14 cellular contexts compared by ENCODE assay signal in genomic region chr5:95669985-95670384, GRCh38. TPM values are rescaled to one million over a fixed set of nuclear protein-coding genes. Genes with fewer than 3 reads are reported as not detected.
A peak's percentile ranks its signal among the peaks of the same experiment; 100 is the strongest.
DNase-seq lines count a peak whose midpoint lies in the region; ATAC-seq and TF ChIP-seq lines count a peak whose summit lies in the region.
"Had no signal": no experiment of that assay in that cellular context is flagged by ENCODE, and none has a peak within 500 bp of the region (broad histone marks: within the 10 kb centered on the region; RNA-seq: fewer than 3 reads in every experiment).

No MANE protein-coding gene starts in this region.

- intact Hi-C loops in Right ventricle myocardium inferior (cut with DNase I) (loop anchor here (2.0 to 5.0 kb wide), 2 partner anchors 61 to 102 kb away; partner anchors contain the start of gene RHOBTB3), colonic mucosa (cut with DNase I) (loop anchor here (10.0 kb wide), 1 partner anchor 65 kb away; the partner anchor contains the start of gene RHOBTB3), testis (cut with DNase I; ENCODE audit: low total_unique reads) (no loop called here)

- H3K4me1 ChIP-seq in cardiac muscle cell (ENCODE audit: low read depth) (peaks cover 3% of the 10 kb centered on the region), colonic mucosa (no peaks in the 10 kb centered on the region), neuronal stem cell (ENCODE audit: control insufficient read depth in 2 of 2, insufficient read depth in 1 of 2, low read depth in 1 of 2, low read length in 2 of 2) (peaks cover 0 to 8% of the 10 kb centered on the region in 2 donors), testis (peaks cover 25% of the 10 kb centered on the region)

- no peak overlapping the region for H2BK120ac ChIP-seq in neuronal stem cell (ENCODE audit: low read depth, low read length)

- H3K27me3 ChIP-seq in cardiac muscle cell = no peaks in the 10 kb centered on the region
- H3K27me3 ChIP-seq in colonic mucosa = no peaks in the 10 kb centered on the region
- no peaks in the 10 kb centered on the region for H3K27me3 ChIP-seq in neuronal stem cell (ENCODE audit: control insufficient read depth in 3 of 3, insufficient read depth in 3 of 3, low read depth in 1 of 3, low read length in 3 of 3)
- H3K27me3 ChIP-seq in testis = no peaks in the 10 kb centered on the region
- H3K27me3 ChIP-seq: spleen, upper lobe of right lung had no signal

- no peaks in the 10 kb centered on the region for H3K27me3 Mint-ChIP-seq in stimulated activated naive B cell treated with anti-CD40 and anti-IgM and Interleukin-4, amounts not matched to agents 10 μg/mL and 1 μg/mL and 100 μg/mL, for 72 hours

- H3K14ac ChIP-seq in neuronal stem cell (ENCODE audit: low read length) = no peak overlapping the region

- no peak overlapping the region for H4K8ac ChIP-seq in neuronal stem cell (ENCODE audit: low read depth, low read length)

- H3K79me1 ChIP-seq in neuronal stem cell (ENCODE audit: low read depth, low read length) = no peaks in the 10 kb centered on the region

- no peak overlapping the region for H3K4me3 Mint-ChIP-seq in stimulated activated naive B cell treated with anti-CD40 and anti-IgM and Interleukin-4, amounts not matched to agents 10 μg/mL and 1 μg/mL and 100 μg/mL, for 72 hours

- no peak for TF ChIP-seq CTCF in cardiac muscle cell (IDR thresholded peaks at IDR 0.05; ENCODE audit: low read depth, low read length)
- no peak for TF ChIP-seq CTCF in colonic mucosa (IDR thresholded peaks at IDR 0.05)
- TF ChIP-seq CTCF in testis (IDR thresholded peaks at IDR 0.05) = no peak

- no peaks in the 10 kb centered on the region for H3K36me3 ChIP-seq in cardiac muscle cell
- H3K36me3 ChIP-seq in colonic mucosa = no peaks in the 10 kb centered on the region
- no peaks in the 10 kb centered on the region for H3K36me3 ChIP-seq in neuronal stem cell (replicated peaks in 1 of 2; ENCODE audit: control insufficient read depth in 2 of 2, insufficient read depth in 2 of 2, low read length in 2 of 2)
- no peaks in the 10 kb centered on the region for H3K36me3 ChIP-seq in testis (ENCODE audit: low read depth, missing control alignments)
- H3K36me3 ChIP-seq: spleen, upper lobe of right lung had no signal

- no peak overlapping the region for H4K91ac ChIP-seq in neuronal stem cell (ENCODE audit: low read depth, low read length, poor library complexity)

- no peaks in the 10 kb centered on the region for H3K9me3 Mint-ChIP-seq in stimulated activated naive B cell treated with anti-CD40 and anti-IgM and Interleukin-4, amounts not matched to agents 10 μg/mL and 1 μg/mL and 100 μg/mL, for 72 hours

- no CpG with 5 or more reads among the region's 5 CpGs for WGBS in neuronal stem cell (ENCODE audit: extremely low coverage in 2 of 2, insufficient read length in 2 of 2, insufficient replicate concordance in 1 of 2), 2 donors
- WGBS in testis, 2 donors = 73 to 82% methylated on average over 5 of the region's 5 CpGs

- no peak overlapping the region for H3K18ac ChIP-seq in neuronal stem cell (ENCODE audit: low read length)

- H3K27ac ChIP-seq in cardiac muscle cell (peak overlapping the region; percentile 3), colonic mucosa (peak overlapping the region; percentile 1), neuronal stem cell (replicated peaks; ENCODE audit: low read length) (no peak overlapping the region), testis (peak overlapping the region; percentile 41 to 77)
- H3K27ac ChIP-seq: upper lobe of right lung had no signal

- no peak overlapping the region for H3K9ac ChIP-seq in colonic mucosa (ENCODE audit: low read depth in 2 of 2, low read length in 2 of 2)
- H3K9ac ChIP-seq in neuronal stem cell (ENCODE audit: low read depth, low read length, poor library complexity) = no peak overlapping the region

- no peak overlapping the region for H2BK12ac ChIP-seq in neuronal stem cell (ENCODE audit: low read length)

- no peak overlapping the region for H3K4me2 ChIP-seq in neuronal stem cell (ENCODE audit: insufficient read depth, low read length, poor library complexity, severe bottlenecking)

- H3K27ac Mint-ChIP-seq in stimulated activated naive B cell treated with anti-CD40 and anti-IgM and Interleukin-4, amounts not matched to agents 10 μg/mL and 1 μg/mL and 100 μg/mL, for 72 hours = no peak overlapping the region

- H3K4me3 ChIP-seq in cardiac muscle cell = no peak overlapping the region
- H3K4me3 ChIP-seq in colonic mucosa = no peak overlapping the region
- no peak overlapping the region for H3K4me3 ChIP-seq in neuronal stem cell (ENCODE audit: low read length in 2 of 2)
- no peak overlapping the region for H3K4me3 ChIP-seq in testis
- H3K4me3 ChIP-seq: spleen, upper lobe of right lung had no signal

- H2BK5ac ChIP-seq in neuronal stem cell (ENCODE audit: low read length) = no peak overlapping the region

- H2BK15ac ChIP-seq in neuronal stem cell (ENCODE audit: low read length) = no peak overlapping the region

- ATAC-seq in Right ventricle myocardium inferior (no peak), GM19035 (IDR thresholded peaks at IDR 0.05; ENCODE audit: unreplicated experiment) (no peak)
- no peak for ATAC-seq in stimulated activated naive B cell treated with anti-CD40 and anti-IgM and Interleukin-4, amounts not matched to agents 10 μg/mL and 1 μg/mL and 100 μg/mL, for 72 hours (replicated peaks)

- H3K4ac ChIP-seq in neuronal stem cell (ENCODE audit: low read length) = no peak overlapping the region

- peak overlapping the region; percentile 41 for H2AFZ ChIP-seq in neuronal stem cell (ENCODE audit: low read length)

- no peaks in the 10 kb centered on the region for H3K9me3 ChIP-seq in cardiac muscle cell (ENCODE audit: low read depth)
- no peaks in the 10 kb centered on the region for H3K9me3 ChIP-seq in colonic mucosa
- no peaks in the 10 kb centered on the region for H3K9me3 ChIP-seq in neuronal stem cell (replicated peaks in 1 of 2; ENCODE audit: control insufficient read depth in 2 of 2, insufficient read depth in 1 of 2, low read depth in 1 of 2, low read length in 2 of 2)
- H3K9me3 ChIP-seq in testis = no peaks in the 10 kb centered on the region
- H3K9me3 ChIP-seq: spleen, upper lobe of right lung had no signal

- H3K36me3 Mint-ChIP-seq in stimulated activated naive B cell treated with anti-CD40 and anti-IgM and Interleukin-4, amounts not matched to agents 10 μg/mL and 1 μg/mL and 100 μg/mL, for 72 hours = no peaks in the 10 kb centered on the region

- no peaks in the 10 kb centered on the region for H3K4me1 Mint-ChIP-seq in stimulated activated naive B cell treated with anti-CD40 and anti-IgM and Interleukin-4, amounts not matched to agents 10 μg/mL and 1 μg/mL and 100 μg/mL, for 72 hours

- H2AK5ac ChIP-seq in neuronal stem cell (ENCODE audit: low read depth, low read length) = no peak overlapping the region

- no peak overlapping the region for H3K23ac ChIP-seq in neuronal stem cell (ENCODE audit: low read depth, low read length, poor library complexity)

- no peak for DNase-seq in cardiac muscle cell (ENCODE audit: low read depth in 1 of 2, low spot score in 1 of 2)
- no peak for DNase-seq in Right ventricle myocardium inferior (ENCODE audit: missing footprints)
- DNase-seq in colonic mucosa = no peak
- DNase-seq in neuronal stem cell (ENCODE audit: low spot score) = no peak
- no peak for DNase-seq in testis
- DNase-seq in stimulated activated naive B cell treated with anti-CD40 and anti-IgM and Interleukin-4, amounts not matched to agents 10 μg/mL and 1 μg/mL and 100 μg/mL, for 72 hours = no peak
- DNase-seq in NCI-H2196 (lab: John Stamatoyannopoulos, UW; ENCODE audit: unreplicated experiment) = no peak
- DNase-seq: activated gamma-delta T cell, cortex of kidney, spleen, upper lobe of right lung had no signal

- TF ChIP-seq POLR2A in testis (IDR thresholded peaks at IDR 0.05) = no peak

RNA-seq across cellular contexts. Expression of gene SPATA9, which starts 12.8 kb away (rescaled TPM):
- 0.45 and 1.0 TPM in 2 replicates for total RNA-seq in cardiac muscle cell
- polyA plus RNA-seq in cardiac muscle cell = 1.3 and 1.8 TPM in 2 replicates
- total RNA-seq in Right ventricle myocardium inferior = not detected
- under 1 TPM; 0.37 to 0.40 TPM for total RNA-seq in colonic mucosa
- polyA plus RNA-seq in neuronal stem cell (2013, experiment 1 of 2) = 0.11 TPM
- 0.06 TPM for polyA plus RNA-seq in neuronal stem cell (2013, experiment 2 of 2)
- 10 to 100 TPM in 1 of 2 donors, 1 to 10 TPM in 1; 7.4 to 21.2 TPM for total RNA-seq in testis
- 36.9 TPM for polyA plus RNA-seq in testis (ENCODE audit: insufficient read depth, low read depth, low replicate concordance)
- total RNA-seq: A172, epithelial cell of proximal tubule, upper lobe of right lung had no signal

RNA-seq across cellular contexts. Expression of gene RFESD, which starts 23.4 kb away (rescaled TPM):
- total RNA-seq in cardiac muscle cell (0.11 and 1.3 TPM in 2 replicates), Right ventricle myocardium inferior (3.0 TPM), colonic mucosa (1 to 10 TPM in 1 of 2 donors, under 1 TPM in 1; 0.89 to 2.0 TPM), testis (10 to 100 TPM; 11.8 to 12.8 TPM)
- polyA plus RNA-seq in cardiac muscle cell (3.9 and 5.8 TPM in 2 replicates), testis (ENCODE audit: insufficient read depth, low read depth, low replicate concordance) (25.1 TPM)
- polyA plus RNA-seq in neuronal stem cell (2013, experiment 1 of 2) = 4.0 TPM
- 3.6 TPM for polyA plus RNA-seq in neuronal stem cell (2013, experiment 2 of 2)

RNA-seq across cellular contexts. Expression of gene GPR150, which starts 50.1 kb away (rescaled TPM):
- 0.07 and 0.57 TPM in 2 replicates for total RNA-seq in cardiac muscle cell
- 0.35 and 0.39 TPM in 2 replicates for polyA plus RNA-seq in cardiac muscle cell
- not detected for total RNA-seq in Right ventricle myocardium inferior
- total RNA-seq in colonic mucosa = under 1 TPM; 0.27 to 0.52 TPM
- 0.22 TPM for polyA plus RNA-seq in neuronal stem cell (2013, experiment 1 of 2)
- 0.21 TPM for polyA plus RNA-seq in neuronal stem cell (2013, experiment 2 of 2)
- under 1 TPM; 0.87 to 0.99 TPM for total RNA-seq in testis
- 0.45 TPM for polyA plus RNA-seq in testis (ENCODE audit: insufficient read depth, low read depth, low replicate concordance)
- total RNA-seq: A172 had no signal
